In genomic region chr9:8694983-8695588, GRCh38 we compare ENCODE assay signal across 1 cellular context.
TF ChIP-seq lines count a peak whose summit lies in the region.

No MANE protein-coding gene starts in this region.

TF ChIP-seq in GM23338, 12 proteins besides CTCF, POLR2A, EP300 and RAD21 (continued from another document):
- TF ChIP-seq REST (IDR thresholded peaks at IDR 0.05; ENCODE audit: unreplicated experiment) (no peak), EZH2phosphoT487 (IDR thresholded peaks at IDR 0.05; ENCODE audit: unreplicated experiment) (no peak), NANOG (IDR thresholded peaks at IDR 0.05; ENCODE audit: borderline replicate concordance) (no peak), ZNF462 (CRISPR knock-in tag; IDR thresholded peaks at IDR 0.05) (no peak), POLR2AphosphoS5 (IDR thresholded peaks at IDR 0.05; ENCODE audit: low read depth) (no peak)
